8 cellular contexts compared by ENCODE assay signal in genomic region chr5:139787568-139788293, GRCh38. TPM values are rescaled to one million over a fixed set of nuclear protein-coding genes. Genes with fewer than 3 reads are reported as not detected.
DNase-seq lines count a peak whose midpoint lies in the region; ATAC-seq, FAIRE-seq and TF ChIP-seq lines count a peak whose summit lies in the region.

No MANE protein-coding gene starts in this region.

- peaks cover 3% of the 10 kb centered on the region for H3K4me1 ChIP-seq in astrocyte (ENCODE audit: insufficient read depth, low read length)
- peaks cover 3% of the 10 kb centered on the region for H3K4me1 ChIP-seq in hepatocyte (ENCODE audit: insufficient read depth)
- H3K4me1 ChIP-seq in aorta (ENCODE audit: control insufficient read depth in 1 of 2, insufficient read depth in 2 of 2, low read length in 2 of 2), result no peaks in the 10 kb centered on the region

- ATAC-seq in HG02588 (IDR thresholded peaks at IDR 0.05; ENCODE audit: unreplicated experiment) (peak; percentile 71), aorta (ENCODE audit: low FRiP score) (peak; percentile 95)

- TF ChIP-seq CTCF in GM06990 (IDR thresholded peaks at IDR 0.05; ENCODE audit: insufficient read depth, low read length, poor library complexity, severe bottlenecking), result peak; percentile 97
- peak; percentile 86 for TF ChIP-seq CTCF in astrocyte (IDR thresholded peaks at IDR 0.05; ENCODE audit: insufficient read depth, low read depth, low read length)
- TF ChIP-seq CTCF in hepatocyte (IDR thresholded peaks at IDR 0.05; ENCODE audit: poor library complexity), result peak; percentile 96
- peak; percentile 90 for TF ChIP-seq CTCF in retinal pigment epithelial cell (conservative IDR thresholded peaks at IDR 0.05; ENCODE audit: low read depth, low read length)

- WGBS in hepatocyte (ENCODE audit: low lambda C conversion rate, missing lambda C conversion rate), result under 1% methylated on average over 44 of the region's 57 CpGs
- 0% methylated on average over 42 to 57 of the region's 57 CpGs for WGBS in aorta, 2 donors

- H3K79me2 ChIP-seq in astrocyte (ENCODE audit: insufficient read depth, low read length) (no peaks in the 10 kb centered on the region), hepatocyte (no peaks in the 10 kb centered on the region)

- H3K9me3 Mint-ChIP-seq in T-helper 2 cell treated with Interferon-gamma antibody and Interleukin-4, amounts not matched to agents 5 μg/mL and 100 μg/mL, for 36 hours, result no peaks in the 10 kb centered on the region
- H3K9me3 Mint-ChIP-seq in astrocyte (ENCODE audit: unreplicated experiment), result no peaks in the 10 kb centered on the region

- intact Hi-C loops in aorta (cut with DNase I), result loop anchor here (1.0 to 5.0 kb wide), 7 partner anchors 55 to 370 kb away; no protein-coding TSS in a partner anchor

- H3K4me2 ChIP-seq in astrocyte (ENCODE audit: low read length) (peak overlapping the region; percentile 100), hepatocyte (peak overlapping the region; percentile 96)

- H3K36me3 Mint-ChIP-seq in T-helper 2 cell treated with Interferon-gamma antibody and Interleukin-4, amounts not matched to agents 5 μg/mL and 100 μg/mL, for 36 hours (ENCODE audit: low read depth), result no peaks in the 10 kb centered on the region
- H3K36me3 Mint-ChIP-seq in astrocyte (ENCODE audit: low read depth, unreplicated experiment), result peaks cover 3% of the 10 kb centered on the region

- H3K9ac ChIP-seq in astrocyte (ENCODE audit: low read length), result peak overlapping the region; percentile 87

- H3K4me1 Mint-ChIP-seq in T-helper 2 cell treated with Interferon-gamma antibody and Interleukin-4, amounts not matched to agents 5 μg/mL and 100 μg/mL, for 36 hours (ENCODE audit: low read depth), result peaks cover 4% of the 10 kb centered on the region
- H3K4me1 Mint-ChIP-seq in astrocyte (ENCODE audit: low read depth, unreplicated experiment), result peaks cover 4% of the 10 kb centered on the region

- H4K20me1 ChIP-seq in astrocyte (ENCODE audit: insufficient read depth, low read length) (no peaks in the 10 kb centered on the region), hepatocyte (ENCODE audit: insufficient read depth, poor library complexity, severe bottlenecking) (no peaks in the 10 kb centered on the region)

- FAIRE-seq in astrocyte (lab: Jason Lieb, UNC), result no peak

- H3K9me3 ChIP-seq in astrocyte (ENCODE audit: insufficient read depth, low read depth, low read length) (no peaks in the 10 kb centered on the region), hepatocyte (ENCODE audit: low read depth) (no peaks in the 10 kb centered on the region), aorta (ENCODE audit: control insufficient read depth, low read length) (no peaks in the 10 kb centered on the region)

- H3K27me3 ChIP-seq in GM06990 (replicated peaks; ENCODE audit: control insufficient read depth, insufficient read depth, low read length), result no peaks in the 10 kb centered on the region; the same call in none of the 2 replicates
- H3K27me3 ChIP-seq in astrocyte (ENCODE audit: insufficient read depth, low read length), result peaks cover 9% of the 10 kb centered on the region
- H3K27me3 ChIP-seq in hepatocyte, result peaks cover 21% of the 10 kb centered on the region
- no peaks in the 10 kb centered on the region for H3K27me3 ChIP-seq in aorta (ENCODE audit: control insufficient read depth in 1 of 2, insufficient read depth in 2 of 2, low read length in 1 of 2)

- peak; percentile 85 for DNase-seq in GM06990 (ENCODE audit: extremely low read depth, insufficient read length)
- DNase-seq in NCI-H1105 (lab: John Stamatoyannopoulos, UW), result peak; percentile 10
- peak; percentile 75 for DNase-seq in T-helper 2 cell treated with Interferon-gamma antibody and Interleukin-4, amounts not matched to agents 5 μg/mL and 100 μg/mL, for 36 hours (ENCODE audit: low spot score)
- peak; percentile 18 for DNase-seq in astrocyte (ENCODE audit: low read depth)
- peak; percentile 90 for DNase-seq in hepatocyte (ENCODE audit: low spot score)
- no peak for DNase-seq in retinal pigment epithelial cell (ENCODE audit: low read depth)
- peak; percentile 89 to 97 for DNase-seq in aorta

- H3K27ac ChIP-seq in astrocyte (ENCODE audit: low read depth, low read length) (no peak overlapping the region), hepatocyte (no peak overlapping the region), aorta (ENCODE audit: low read depth in 1 of 2, low read length in 2 of 2) (peak overlapping the region; percentile 18 to 62)

- no peaks in the 10 kb centered on the region for H3K9me2 ChIP-seq in hepatocyte (replicated peaks; ENCODE audit: insufficient read depth)

- peaks cover 44% of the 10 kb centered on the region for H3K27me3 Mint-ChIP-seq in T-helper 2 cell treated with Interferon-gamma antibody and Interleukin-4, amounts not matched to agents 5 μg/mL and 100 μg/mL, for 36 hours (ENCODE audit: low read depth)
- H3K27me3 Mint-ChIP-seq in astrocyte (ENCODE audit: low read depth, unreplicated experiment), result peaks cover 53% of the 10 kb centered on the region

- peak overlapping the region; percentile 81 for H3K4me3 Mint-ChIP-seq in T-helper 2 cell treated with Interferon-gamma antibody and Interleukin-4, amounts not matched to agents 5 μg/mL and 100 μg/mL, for 36 hours
- peak overlapping the region; percentile 94 for H3K4me3 Mint-ChIP-seq in astrocyte (ENCODE audit: unreplicated experiment)

- no peaks in the 10 kb centered on the region for H3K36me3 ChIP-seq in GM06990 (ENCODE audit: control insufficient read depth, insufficient read depth, low read length)
- H3K36me3 ChIP-seq in astrocyte (ENCODE audit: insufficient read depth, low read length), result no peaks in the 10 kb centered on the region
- H3K36me3 ChIP-seq in hepatocyte (replicated peaks; ENCODE audit: insufficient read depth, low read depth), result no peaks in the 10 kb centered on the region
- no peaks in the 10 kb centered on the region for H3K36me3 ChIP-seq in aorta (ENCODE audit: control insufficient read depth in 1 of 2, insufficient read depth in 2 of 2, low read length in 1 of 2)

- H2AFZ ChIP-seq in astrocyte (ENCODE audit: low read depth, low read length) (peak overlapping the region; percentile 97), hepatocyte (peak overlapping the region; percentile 86)

- H3K4me3 ChIP-seq in GM06990 (replicated peaks; ENCODE audit: low read depth, low read length), result peak overlapping the region; percentile 56
- H3K4me3 ChIP-seq in astrocyte (ENCODE audit: insufficient read depth, low read depth, low read length), result peak overlapping the region; percentile 78
- peak overlapping the region; percentile 40 for H3K4me3 ChIP-seq in hepatocyte
- peak overlapping the region; percentile 70 for H3K4me3 ChIP-seq in retinal pigment epithelial cell (ENCODE audit: low read length)
- H3K4me3 ChIP-seq in aorta (ENCODE audit: low read length in 2 of 2), result peak overlapping the region; percentile 5 to 59

- no peak overlapping the region for H3K27ac Mint-ChIP-seq in T-helper 2 cell treated with Interferon-gamma antibody and Interleukin-4, amounts not matched to agents 5 μg/mL and 100 μg/mL, for 36 hours
- H3K27ac Mint-ChIP-seq in astrocyte (ENCODE audit: unreplicated experiment), result peak overlapping the region; percentile 91

RNA-seq across cellular contexts. Expression of gene PSD2, which starts 7.9 kb away (rescaled TPM):
- total RNA-seq in astrocyte (0.25 and 0.31 TPM in 2 replicates), hepatocyte (not detected in 2 replicates), aorta (under 1 TPM; 0.30 to 0.62 TPM)
- polyA plus RNA-seq in hepatocyte (0.54 TPM in 1 of 2 replicates, not detected in the other), aorta (under 1 TPM in 1 of 2 donors, not detected in 1; 0.41 TPM)

Comparison
In these comparisons a context has a peak if more than half of its experiments do, and no peak if none do; other contexts are left out.
1. H3K27ac ChIP-seq: peak in aorta (2 of 2); none in astrocyte (single experiment) and hepatocyte (single experiment).
2. Peak in every context shown above with its lines, with median percentiles within 50 percentile points of each other: H3K4me3 ChIP-seq and CTCF ChIP-seq.